8 cellular contexts compared by ENCODE assay signal in the genomic region with DNA sequence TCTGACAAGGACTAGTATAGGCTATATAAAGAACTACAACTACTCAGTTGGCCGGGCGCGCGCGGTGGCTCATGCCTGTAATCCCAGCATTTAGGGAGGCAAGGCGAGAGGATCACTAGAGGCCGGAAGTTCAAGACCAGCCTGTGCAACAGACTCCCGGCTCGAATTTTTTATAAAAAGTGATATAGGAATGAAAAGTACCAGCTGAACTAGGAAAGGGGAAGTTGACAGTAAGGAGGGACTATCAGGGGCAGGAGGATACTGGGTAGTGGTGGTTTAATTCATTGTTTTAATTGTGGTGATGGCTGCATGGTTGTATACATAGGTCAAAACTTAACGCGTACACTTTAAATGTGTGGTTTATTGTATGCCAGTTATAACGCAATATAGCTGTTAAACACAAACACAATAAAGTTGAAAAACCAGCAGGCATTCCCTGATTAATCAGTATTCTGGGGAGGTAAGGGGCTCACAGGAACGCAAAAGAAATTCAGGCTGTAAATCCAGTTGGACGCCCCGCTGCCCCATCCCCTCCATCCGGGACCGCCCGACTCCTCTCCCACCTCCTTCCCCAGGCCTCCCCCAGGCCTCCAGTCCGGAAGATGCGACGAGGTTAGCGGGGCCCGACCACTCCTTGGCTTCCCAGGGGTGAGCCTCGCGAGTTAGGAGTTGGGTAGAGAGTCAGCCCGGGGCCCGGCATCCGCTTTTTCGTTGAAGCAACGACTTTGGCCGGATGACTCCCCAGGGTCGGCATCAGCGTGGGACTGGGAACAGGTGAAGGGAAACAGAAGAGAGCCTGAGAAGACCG. TPM values are rescaled to one million over a fixed set of nuclear protein-coding genes. Genes with fewer than 3 reads are reported as not detected.
DNase-seq lines count a peak whose midpoint lies in the region; ATAC-seq, FAIRE-seq and TF ChIP-seq lines count a peak whose summit lies in the region.

No MANE protein-coding gene starts in this region.

- H3K36me3 ChIP-seq in endocrine pancreas (ENCODE audit: control insufficient read depth, insufficient read depth, low read length) (no peaks in the 10 kb centered on the region), mucosa of descending colon (ENCODE audit: low read depth) (no peaks in the 10 kb centered on the region)

- TF ChIP-seq CTCF in A549 (IDR thresholded peaks at IDR 0.05) (no peak), mucosa of descending colon (IDR thresholded peaks at IDR 0.05) (no peak)

- 24% methylated on average over 31 of the region's 34 CpGs for WGBS in A549 (ENCODE audit: missing lambda C conversion rate)

- POLR2A ChIA-PET in A549 (lab: Yijun Ruan, JAX), result no interaction called here

- H3K9ac ChIP-seq in endocrine pancreas (ENCODE audit: control insufficient read depth, insufficient read depth, low read length), result peak overlapping the region; percentile 58

- no peaks in the 10 kb centered on the region for H3K27me3 ChIP-seq in endocrine pancreas (ENCODE audit: control insufficient read depth, insufficient read depth, low read length)

- intact Hi-C loops in mucosa of descending colon (cut with DNase I, micrococcal nuclease), result no loop called here

- peak; percentile 52 for TF ChIP-seq POLR2A in A549 (IDR thresholded peaks at IDR 0.05; ENCODE audit: low read length)

- no peak for TF ChIP-seq RAD21 in A549 (conservative IDR thresholded peaks at IDR 0.05 in 1 of 2, IDR thresholded peaks at IDR 0.05 in 1 of 2)

- FAIRE-seq in A549 (lab: Jason Lieb, UNC), result no peak

- peaks cover 23% of the 10 kb centered on the region; the same call in 2 of the 3 replicates for H3K4me1 ChIP-seq in A549
- no peaks in the 10 kb centered on the region for H3K4me1 ChIP-seq in endocrine pancreas (ENCODE audit: control insufficient read depth, insufficient read depth, low read length)
- H3K4me1 ChIP-seq in mucosa of descending colon (ENCODE audit: low read depth), result peaks cover 15% of the 10 kb centered on the region

- peak overlapping the region; percentile 82 for H3K4me2 ChIP-seq in A549

- peak; percentile 69 to 79 for DNase-seq in A549 (ENCODE audit: low read depth in 1 of 2, low spot score in 1 of 2)
- peak; percentile 79 for DNase-seq in NCI-H2196 treated with DMSO at 0.1 percent for 48 hours (lab: John Stamatoyannopoulos, UW; ENCODE audit: unreplicated experiment)
- peak; percentile 61 to 72 for DNase-seq in activated CD4-positive, alpha-beta T cell treated with anti-CD3 and anti-CD28 coated beads for 4 hours
- peak; percentile 19 to 84 (median 79) for DNase-seq in mucosa of descending colon
- DNase-seq in stimulated activated naive CD4-positive, alpha-beta T cell (lab: John Stamatoyannopoulos, UW), result peak in 5 of 6 experiments; percentile 3 to 87 (median 69)

- CTCF ChIA-PET in A549 (lab: Yijun Ruan, JAX), result interaction anchor here (1.3 kb wide), 1 partner anchor 61 kb away, joined by 6 read pairs; no protein-coding TSS in a partner anchor

- TF ChIP-seq EP300 in A549 (IDR thresholded peaks at IDR 0.05), result no peak

- ATAC-seq in A549 (peak; percentile 89 to 90), GM18511 (IDR thresholded peaks at IDR 0.05; ENCODE audit: unreplicated experiment) (peak; percentile 74), HG02938 (IDR thresholded peaks at IDR 0.05; ENCODE audit: unreplicated experiment) (peak; percentile 42), mucosa of descending colon (peak; percentile 82)

- H3K9me3 ChIP-seq in A549, result no peaks in the 10 kb centered on the region
- H3K9me3 ChIP-seq in endocrine pancreas (ENCODE audit: control insufficient read depth, low read length), result no peaks in the 10 kb centered on the region
- H3K9me3 ChIP-seq in mucosa of descending colon, result no peaks in the 10 kb centered on the region

- H3K27ac ChIP-seq in A549, result peak overlapping the region; percentile 85 to 96

- peak overlapping the region; percentile 96 for H3K4me3 ChIP-seq in A549
- peak overlapping the region; percentile 81 for H3K4me3 ChIP-seq in endocrine pancreas (ENCODE audit: control insufficient read depth, insufficient read depth, low read length)
- H3K4me3 ChIP-seq in mucosa of descending colon, result peak overlapping the region; percentile 88

TF ChIP-seq in A549, 52 proteins besides CTCF, POLR2A, EP300 and RAD21:
- no peak for TF ChIP-seq NFE2L2 (conservative IDR thresholded peaks at IDR 0.05; ENCODE audit: low read length)
- TF ChIP-seq HOXB13 (CRISPR knock-in tag; IDR thresholded peaks at IDR 0.05; ENCODE audit: low read depth), result peak; percentile 64; the same call in 1 of the 2 replicates
- peak; percentile 32; the same call in 1 of the 2 replicates for TF ChIP-seq PHF8 (IDR thresholded peaks at IDR 0.05; ENCODE audit: borderline replicate concordance, low read depth)
- no peak for TF ChIP-seq ZNF302 (CRISPR knock-in tag; IDR thresholded peaks at IDR 0.05)
- peak; percentile 57 for TF ChIP-seq GATA3 (IDR thresholded peaks at IDR 0.05; ENCODE audit: borderline replicate concordance)
- TF ChIP-seq BCL3 (IDR thresholded peaks at IDR 0.05), result 0 out of 3 replicates have a peak, but pooled peaks have one; percentile 21
- TF ChIP-seq FOXS1 (CRISPR knock-in tag; IDR thresholded peaks at IDR 0.05), result peak; percentile 22; the same call in 1 of the 2 replicates
- 0 out of 2 replicates have a peak, but pooled peaks have one; percentile 57 for TF ChIP-seq FOSB (CRISPR knock-in tag; IDR thresholded peaks at IDR 0.05)
- no peak for TF ChIP-seq ELK1 (IDR thresholded peaks at IDR 0.05; ENCODE audit: low read depth, low read length)

RNA-seq across cellular contexts. Expression of gene POLR1B, which starts 0.7 kb away (rescaled TPM):
- polyA plus RNA-seq in A549 (2011; rRNA removed) (41.2 and 50.7 TPM in 2 replicates), A549 (2017; fragmentation: RNase III; extraction: RNeasy Plus Mini Kit Qiagen cat#74134 plus additional on column Dnase treatment) (18.9 to 20.6 TPM (median 19.0 TPM) in 3 replicates)
- 11.4 and 12.9 TPM in 2 replicates for polyA plus RNA-seq in A549 (2012; cell fraction: cytosol; rRNA removed)
- 24.6 and 35.2 TPM in 2 replicates for polyA plus RNA-seq in A549 (2012; cell fraction: nucleus; rRNA removed)
- 83.6 and 118 TPM in 2 replicates for polyA minus RNA-seq in A549 (2011; rRNA and poly(A)+ RNA removed)
- total RNA-seq in mucosa of descending colon, result 10 to 100 TPM; 10.1 to 18.3 (median 18.1) TPM

RNA-seq across cellular contexts. Expression of gene CHCHD5, which starts 42.9 kb away (rescaled TPM):
- 15.0 and 17.6 TPM in 2 replicates for polyA plus RNA-seq in A549 (2011; rRNA removed)
- polyA plus RNA-seq in A549 (2012; cell fraction: cytosol; rRNA removed), result 108 and 116 TPM in 2 replicates
- polyA plus RNA-seq in A549 (2012; cell fraction: nucleus; rRNA removed), result 67.2 and 94.2 TPM in 2 replicates
- polyA plus RNA-seq in A549 (2017; fragmentation: RNase III; extraction: RNeasy Plus Mini Kit Qiagen cat#74134 plus additional on column Dnase treatment), result 61.4 to 62.4 TPM (median 62.0 TPM) in 3 replicates
- 8.8 and 18.3 TPM in 2 replicates for polyA minus RNA-seq in A549 (2011; rRNA and poly(A)+ RNA removed)
- total RNA-seq in mucosa of descending colon, result 10 to 100 TPM; 20.9 to 28.8 (median 26.1) TPM

RNA-seq across cellular contexts. Expression of gene TTL, which starts 59.6 kb away (rescaled TPM):
- polyA plus RNA-seq in A549 (2011; rRNA removed) (29.7 and 39.0 TPM in 2 replicates), A549 (2017; fragmentation: RNase III; extraction: RNeasy Plus Mini Kit Qiagen cat#74134 plus additional on column Dnase treatment) (29.8 to 33.1 TPM (median 31.3 TPM) in 3 replicates)
- polyA plus RNA-seq in A549 (2012; cell fraction: cytosol; rRNA removed), result 9.2 and 11.8 TPM in 2 replicates
- polyA plus RNA-seq in A549 (2012; cell fraction: nucleus; rRNA removed), result 12.8 and 20.8 TPM in 2 replicates
- polyA minus RNA-seq in A549 (2011; rRNA and poly(A)+ RNA removed), result 34.0 and 42.1 TPM in 2 replicates
- 10 to 100 TPM; 13.4 to 32.2 (median 20.3) TPM for total RNA-seq in mucosa of descending colon

Comparison
In these comparisons a context has a peak if more than half of its experiments do, and no peak if none do; other contexts are left out.
1. Peak in every context shown above with its lines: DNase-seq, ATAC-seq, H3K4me3 ChIP-seq and H3K27ac ChIP-seq.